In the genomic region with DNA sequence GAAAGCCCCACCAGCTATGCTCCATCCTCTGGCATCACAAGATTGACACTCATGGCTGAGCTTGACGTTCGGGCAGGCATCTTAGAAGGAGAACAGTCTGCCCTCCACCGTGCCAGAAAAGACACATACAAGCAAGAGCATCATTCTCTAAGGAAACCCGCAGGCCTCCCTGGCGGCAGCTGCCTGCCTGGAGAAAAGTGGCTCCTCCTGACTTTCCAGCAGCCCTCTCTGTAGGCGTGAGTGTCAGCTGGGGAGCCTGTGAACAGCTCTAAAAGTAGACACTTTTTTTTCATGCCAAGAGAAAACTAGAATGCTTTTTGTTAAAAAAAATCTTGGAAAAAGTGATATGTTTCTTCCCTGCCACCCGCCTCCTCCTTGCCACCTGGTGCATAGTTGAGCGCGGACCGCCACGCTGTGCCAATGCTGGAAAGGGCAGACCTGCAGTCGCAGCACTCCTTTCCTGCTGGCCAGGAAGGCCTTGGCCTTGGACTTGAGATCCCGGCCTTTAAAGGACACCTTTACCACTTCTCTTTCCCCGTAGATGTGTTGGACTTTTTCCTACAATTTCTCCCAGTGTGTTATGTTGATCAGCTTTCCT, we compare ENCODE assay signal across 20 cellular contexts. TPM values are rescaled to one million over a fixed set of nuclear protein-coding genes. Genes with fewer than 3 reads are reported as not detected.
DNase-seq lines count a peak whose midpoint lies in the region; ATAC-seq and TF ChIP-seq lines count a peak whose summit lies in the region.
"Had no signal": no experiment of that assay in that cellular context is flagged by ENCODE, and none has a peak within 500 bp of the region (broad histone marks: within the 10 kb centered on the region; RNA-seq: fewer than 3 reads in every experiment).

No MANE protein-coding gene starts in this region.

- peak; percentile 35 for DNase-seq in Ammon's horn (ENCODE audit: low spot score)
- peak; percentile 40 for DNase-seq in cerebellar cortex (ENCODE audit: low spot score)
- DNase-seq in hippocampal formation (lab: John Stamatoyannopoulos, UW), result peak; percentile 2 to 40
- DNase-seq in osteoblast (ENCODE audit: insufficient read length, low spot score, missing footprints), result peak; percentile 55
- no peak for DNase-seq in HuH-7.5 (ENCODE audit: low spot score)
- no peak for DNase-seq in stimulated activated naive CD4-positive, alpha-beta T cell treated with Interleukin-2 at 50 U/mL for 16 hours (lab: John Stamatoyannopoulos, UW)
- DNase-seq: AML-193; CD4-positive, alpha-beta memory T cell; DMS153; DMS79; GF-D8; GOT3; H9 had no signal

- H3K4me3 ChIP-seq in osteoblast (ENCODE audit: insufficient read depth, low read length), result no peak overlapping the region
- H3K4me3 ChIP-seq: A549, BLaER1 had no signal

- H3K4me2 ChIP-seq in osteoblast (ENCODE audit: insufficient read depth, low read length), result no peak overlapping the region
- H3K4me2 ChIP-seq: A549, BLaER1 had no signal

- H2AFZ ChIP-seq in osteoblast (ENCODE audit: low read length), result no peak overlapping the region

- H3K9me3 ChIP-seq in osteoblast (ENCODE audit: low read depth, low read length), result no peaks in the 10 kb centered on the region

- no peaks in the 10 kb centered on the region for H3K36me3 ChIP-seq in osteoblast (ENCODE audit: insufficient read depth, low read length)
- H3K36me3 ChIP-seq: BLaER1 had no signal

- no peaks in the 10 kb centered on the region for H3K79me2 ChIP-seq in osteoblast (ENCODE audit: insufficient read depth, low read length)

- no peak overlapping the region for H3K27ac ChIP-seq in osteoblast (ENCODE audit: low read depth, low read length)
- H3K27ac ChIP-seq: 22Rv1, A549, BLaER1 had no signal

- no peaks in the 10 kb centered on the region for H3K27me3 ChIP-seq in osteoblast (ENCODE audit: insufficient read depth, low read length)
- H3K27me3 ChIP-seq: BLaER1 had no signal

- no peak for TF ChIP-seq CTCF in osteoblast (IDR thresholded peaks at IDR 0.05; ENCODE audit: extremely low read depth, low read depth, low read length)

- no peak for ATAC-seq in GM21526 (IDR thresholded peaks at IDR 0.05; ENCODE audit: low FRiP score, unreplicated experiment)
- no peak for ATAC-seq in GM18858 (IDR thresholded peaks at IDR 0.05; ENCODE audit: unreplicated experiment)
- ATAC-seq: A549, HepG2 had no signal

- no peaks in the 10 kb centered on the region for H4K20me1 ChIP-seq in osteoblast (ENCODE audit: insufficient read depth, low read length)
- H4K20me1 ChIP-seq: BLaER1 had no signal

- H3K4me1 ChIP-seq in osteoblast (ENCODE audit: insufficient read depth, low read length), result no peaks in the 10 kb centered on the region
- H3K4me1 ChIP-seq: A549 had no signal

RNA-seq across cellular contexts. Expression of a gene that starts 29.7 kb away (rescaled TPM):
- total RNA-seq in osteoblast, result not detected in 2 replicates
- total RNA-seq: CD4-positive, alpha-beta memory T cell; Daoy; HepG2 had no signal

Comparison
In these comparisons a context has a peak if more than half of its experiments do, and no peak if none do; other contexts are left out.
1. DNase-seq: peak in Ammon's horn (single experiment), cerebellar cortex (single experiment), hippocampal formation (2 of 2) and osteoblast (single experiment); none in HuH-7.5 (single experiment) and stimulated activated naive CD4-positive, alpha-beta T cell treated with Interleukin-2 at 50 U/mL for 16 hours (single experiment).